Comparison of ENCODE assay signal across 8 cellular contexts in the genomic region with DNA sequence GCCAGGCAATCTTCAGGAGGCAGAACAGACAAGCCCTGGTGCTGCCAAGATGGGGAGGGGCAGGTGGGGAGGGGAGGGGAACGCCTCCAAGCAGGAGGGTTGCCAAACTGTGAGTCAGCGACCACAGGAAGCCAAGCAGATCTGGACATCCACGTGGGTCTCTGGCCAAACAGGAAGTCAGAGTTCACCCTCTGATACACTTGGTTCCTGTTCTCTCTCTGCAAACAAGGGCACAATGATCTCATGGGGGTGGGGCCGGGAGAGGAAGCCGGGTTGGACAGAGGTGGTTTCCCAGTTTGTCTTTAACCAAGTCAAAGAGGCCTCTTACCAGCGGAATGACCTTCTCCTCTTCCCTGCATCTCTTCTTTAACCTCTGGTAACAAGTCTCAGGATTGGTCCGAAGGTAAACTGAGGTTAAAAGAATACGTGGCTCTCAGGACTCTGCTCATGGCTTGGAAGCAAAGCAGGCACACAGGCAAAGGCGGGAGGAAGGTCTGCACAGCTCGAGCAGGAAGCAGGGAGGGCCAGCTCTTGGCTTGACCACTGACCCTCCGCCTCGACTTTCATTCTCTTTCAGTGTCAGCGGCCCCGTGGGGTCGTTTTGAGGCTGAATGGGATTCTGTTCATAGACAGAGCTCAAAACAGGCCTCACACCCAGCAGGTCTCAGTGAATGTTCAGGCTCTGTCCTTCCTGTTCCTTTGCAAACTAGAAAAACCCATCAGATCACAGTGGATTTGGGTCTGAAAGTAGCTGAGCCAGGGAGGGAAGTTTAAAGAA. TPM values are rescaled to one million over a fixed set of nuclear protein-coding genes. Genes with fewer than 3 reads are reported as not detected.
DNase-seq lines count a peak whose midpoint lies in the region; FAIRE-seq and TF ChIP-seq lines count a peak whose summit lies in the region.

No MANE protein-coding gene starts in this region.

- H3K4me1 ChIP-seq in Loucy (ENCODE audit: insufficient read depth, low read length, poor library complexity, severe bottlenecking) (peaks cover 54% of the 10 kb centered on the region), breast epithelium (peaks cover 27 to 43% of the 10 kb centered on the region in 2 donors), kidney (ENCODE audit: control insufficient read depth in 1 of 2, insufficient read depth in 1 of 2, low read depth in 1 of 2, low read length in 2 of 2) (peaks cover 37 to 43% of the 10 kb centered on the region in 2 donors)

- TF ChIP-seq CTCF in Loucy (conservative IDR thresholded peaks at IDR 0.05; ENCODE audit: low read length) = no peak
- no peak for TF ChIP-seq CTCF in breast epithelium (IDR thresholded peaks at IDR 0.05)
- TF ChIP-seq CTCF in kidney (IDR thresholded peaks at IDR 0.05; ENCODE audit: borderline replicate concordance, extremely low read depth, insufficient read depth) = no peak

- no peaks in the 10 kb centered on the region for H3K9me3 ChIP-seq in Loucy (ENCODE audit: insufficient read depth, low read depth, low read length)
- no peaks in the 10 kb centered on the region for H3K9me3 ChIP-seq in breast epithelium
- H3K9me3 ChIP-seq in kidney (ENCODE audit: control insufficient read depth in 1 of 2, low read length in 2 of 2) = no peaks in the 10 kb centered on the region

- H3K36me3 ChIP-seq in Loucy (ENCODE audit: insufficient read depth, low read length) (no peaks in the 10 kb centered on the region; the same call in 1 of the 2 replicates), breast epithelium (no peaks in the 10 kb centered on the region), kidney (ENCODE audit: control insufficient read depth in 1 of 2, insufficient read depth in 2 of 2, low read length in 2 of 2) (peaks cover 3 to 16% of the 10 kb centered on the region in 2 donors)

- peaks cover 8% of the 10 kb centered on the region; the same call in 1 of the 2 replicates for H3K79me2 ChIP-seq in Loucy (ENCODE audit: insufficient read depth, low read length)

- H3K27me3 ChIP-seq in Loucy (ENCODE audit: insufficient read depth, low read length, poor library complexity, severe bottlenecking) (no peaks in the 10 kb centered on the region), breast epithelium (no peaks in the 10 kb centered on the region)

- peak overlapping the region; percentile 60 for H3K4me3 ChIP-seq in Loucy (ENCODE audit: low read length, poor library complexity, severe bottlenecking)
- H3K4me3 ChIP-seq in breast epithelium = peak overlapping the region; percentile 9 to 51 (median 15)
- peak overlapping the region; percentile 18 to 27 for H3K4me3 ChIP-seq in kidney (ENCODE audit: low read length in 2 of 2)

- peak; percentile 80 for FAIRE-seq in H54 (lab: Jason Lieb, UNC)
- FAIRE-seq in kidney (lab: Jason Lieb, UNC) = peak; percentile 68

- H3K4me2 ChIP-seq in Loucy (ENCODE audit: low read depth, low read length, poor library complexity, severe bottlenecking) = peak overlapping the region; percentile 76

- no peaks in the 10 kb centered on the region for H3K9me2 ChIP-seq in Loucy (replicated peaks; ENCODE audit: low read depth, low read length)

- peak; percentile 98 for DNase-seq in ELR (ENCODE audit: low read depth)
- DNase-seq in H54 (ENCODE audit: insufficient read length, low spot score) = peak; percentile 82
- DNase-seq in UCSD-AML1 (lab: John Stamatoyannopoulos, UW; ENCODE audit: unreplicated experiment) = peak; percentile 92
- DNase-seq in breast epithelium (ENCODE audit: low spot score in 2 of 2) = peak; percentile 96 to 97
- DNase-seq in kidney = peak; percentile 98
- DNase-seq in stimulated activated CD4-positive, alpha-beta T cell treated with anti-CD3 and anti-CD28 coated beads, Interleukin-15, amount 100 ng/mL, for 1 hour (ENCODE audit: low read depth in 1 of 2, low spot score in 1 of 2) = peak; percentile 44 to 57
- no peak for DNase-seq in NCI-H187 (lab: John Stamatoyannopoulos, UW)

- intact Hi-C loops in breast epithelium (cut with DNase I; ENCODE audit: low total_unique reads) (no loop called here), kidney (cut with DNase I) (no loop called here)

- H3K9ac ChIP-seq in Loucy (ENCODE audit: low read depth, low read length, poor library complexity, severe bottlenecking) (peak overlapping the region; percentile 75), kidney (ENCODE audit: low read length in 2 of 2) (peak overlapping the region; percentile 34 to 87)

- H3F3A ChIP-seq in Loucy (ENCODE audit: low read depth) = peaks cover 6% of the 10 kb centered on the region; the same call in 1 of the 2 replicates

- H4K20me1 ChIP-seq in Loucy (ENCODE audit: insufficient read depth, low read length, poor library complexity, severe bottlenecking) = no peaks in the 10 kb centered on the region

- H3K27ac ChIP-seq in breast epithelium (peak overlapping the region; percentile 95 to 99), kidney (ENCODE audit: low read depth in 2 of 2, low read length in 2 of 2) (peak overlapping the region; percentile 96 to 98)

- TF ChIP-seq POLR2A in H54 (IDR thresholded peaks at IDR 0.05; ENCODE audit: low read depth, low read length) (no peak), breast epithelium (IDR thresholded peaks at IDR 0.05) (no peak)

- H2AFZ ChIP-seq in Loucy (ENCODE audit: low read length) = peak overlapping the region; percentile 10; the same call in 1 of the 2 replicates

RNA-seq across cellular contexts. Expression of a gene that starts 32.9 kb away (rescaled TPM):
- total RNA-seq in breast epithelium (10 to 100 TPM; 33.1 to 98.4 (median 40.4) TPM), kidney (44.2 TPM)
- 31.0 TPM for polyA plus RNA-seq in kidney (ENCODE audit: insufficient read depth, low read depth, low replicate concordance)

RNA-seq across cellular contexts. Expression of a gene that starts 35.4 kb away (rescaled TPM):
- 10 to 100 TPM; 36.6 to 62.6 (median 44.9) TPM for total RNA-seq in breast epithelium
- total RNA-seq in kidney = 42.4 TPM
- polyA plus RNA-seq in kidney (ENCODE audit: insufficient read depth, low read depth, low replicate concordance) = 28.7 TPM

RNA-seq across cellular contexts. Expression of a gene that starts 49.2 kb away (rescaled TPM):
- total RNA-seq in breast epithelium = 1 to 10 TPM; 1.6 to 2.9 (median 1.9) TPM
- total RNA-seq in kidney = 4.6 TPM
- polyA plus RNA-seq in kidney (ENCODE audit: insufficient read depth, low read depth, low replicate concordance) = not detected

Comparison
In these comparisons a context has a peak if more than half of its experiments do, and no peak if none do; other contexts are left out.
1. DNase-seq: peak in ELR (single experiment), H54 (single experiment), UCSD-AML1 (single experiment), breast epithelium (2 of 2), kidney (single experiment) and stimulated activated CD4-positive, alpha-beta T cell treated with anti-CD3 and anti-CD28 coated beads, Interleukin-15, amount 100 ng/mL, for 1 hour (2 of 2); none in NCI-H187 (0 of 2).
2. Peak in every context shown above with its lines, with median percentiles within 50 percentile points of each other: H3K4me3 ChIP-seq.